1 cellular context compared by ENCODE assay signal in the genomic region with DNA sequence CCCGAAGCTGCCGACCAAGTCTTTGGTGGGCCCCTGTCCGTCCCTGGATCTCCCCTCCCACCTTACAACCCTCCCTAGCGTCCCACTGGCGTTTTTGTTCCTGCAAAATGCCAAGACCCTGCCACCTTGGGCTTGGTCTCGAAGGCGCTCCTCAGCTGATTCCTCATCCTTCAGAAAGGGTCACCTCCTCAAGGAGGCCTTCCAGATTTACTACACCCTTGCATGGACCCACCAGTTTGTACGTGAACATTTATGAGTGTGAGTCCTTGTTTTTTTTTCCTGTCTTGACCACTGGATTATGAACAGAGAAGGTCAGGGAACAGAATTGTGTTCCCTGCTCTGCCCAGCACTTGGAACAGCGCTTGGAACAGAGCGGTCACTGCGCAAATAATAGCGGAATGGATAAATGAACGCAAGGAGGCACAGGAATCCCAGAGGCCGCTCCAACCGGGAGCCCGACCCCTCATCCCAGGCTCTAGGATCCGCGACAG.
TF ChIP-seq lines count a peak whose summit lies in the region.

No MANE protein-coding gene starts in this region.

TF ChIP-seq in GM12878, 131 proteins besides CTCF, POLR2A, EP300 and RAD21:
- no peak for TF ChIP-seq ZBED1 (IDR thresholded peaks at IDR 0.05; ENCODE audit: borderline replicate concordance)
- TF ChIP-seq CEBPB (IDR thresholded peaks at IDR 0.05; ENCODE audit: borderline replicate concordance in 1 of 2, low read depth in 2 of 2, low read length in 2 of 2) = no peak
- no peak for TF ChIP-seq IKZF2 (IDR thresholded peaks at IDR 0.05)
- TF ChIP-seq YBX1 (IDR thresholded peaks at IDR 0.05) = no peak
- TF ChIP-seq TBL1XR1 (IDR thresholded peaks at IDR 0.05; ENCODE audit: low read depth, low read length) = no peak
- TF ChIP-seq SREBF1 (IDR thresholded peaks at IDR 0.05; ENCODE audit: low read length) = no peak
